Comparison of ENCODE assay signal across 12 cellular contexts in genomic region chr13:40220299-40220935, GRCh38.
DNase-seq lines count a peak whose midpoint lies in the region; ATAC-seq and TF ChIP-seq lines count a peak whose summit lies in the region.
"Had no signal": no experiment of that assay in that cellular context is flagged by ENCODE, and none has a peak within 500 bp of the region (broad histone marks: within the 10 kb centered on the region; RNA-seq: fewer than 3 reads in every experiment).

No MANE protein-coding gene starts in this region.

- BruUV-seq in PC-9 (replicated peaks; lab: Mats Ljungman, UMichigan), result no TSS peak

- POLR2A ChIA-PET in PC-9 (lab: Charles Lee; ENCODE audit: unreplicated experiment), result interaction anchor here (0.6 kb wide), 1 partner anchor 677 kb away, joined by 7 read pairs; no protein-coding TSS in a partner anchor

- peaks cover 7% of the 10 kb centered on the region for H3K79me1 ChIP-seq in trophoblast cell (ENCODE audit: low read length)

- H3K9ac ChIP-seq in KMS-11, result no peak overlapping the region
- H3K9ac ChIP-seq in trophoblast cell (ENCODE audit: low read length), result no peak overlapping the region

- no peak overlapping the region for H4K12ac ChIP-seq in trophoblast cell (ENCODE audit: low read depth, low read length)

- no peaks in the 10 kb centered on the region for H3K9me3 Mint-ChIP-seq in CD4-positive, CD25-positive, alpha-beta regulatory T cell

- H3K4ac ChIP-seq in trophoblast cell (ENCODE audit: low read depth, low read length), result no peak overlapping the region

- DNase-seq in CD4-positive, CD25-positive, alpha-beta regulatory T cell, result peak in 1 of 3 donors; percentile 43
- DNase-seq in breast epithelium (ENCODE audit: low spot score in 2 of 2), result no peak
- peak; percentile 13 to 62 for DNase-seq in trophoblast cell
- DNase-seq in PC-9, result no peak
- no peak for DNase-seq in hypothalamus (lab: John Stamatoyannopoulos, UW)
- no peak for DNase-seq in NCI-H1092 (lab: John Stamatoyannopoulos, UW)
- DNase-seq: anterior cingulate cortex, NCI-H1694 treated with DMSO at 0.1 percent for 48 hours, PC-3, testis had no signal

- H3K27ac ChIP-seq in CD4-positive, CD25-positive, alpha-beta regulatory T cell (ENCODE audit: insufficient read depth, low read length, poor library complexity, severe bottlenecking), result peak overlapping the region; percentile 78
- H3K27ac ChIP-seq in KMS-11 (no peak overlapping the region), breast epithelium (peak overlapping the region; percentile 89), trophoblast cell (ENCODE audit: low read depth, low read length) (no peak overlapping the region), PC-9 (no peak overlapping the region)

- no peaks in the 10 kb centered on the region for H3K27me3 ChIP-seq in CD4-positive, CD25-positive, alpha-beta regulatory T cell (ENCODE audit: control insufficient read depth, insufficient read depth, low read length)
- H3K27me3 ChIP-seq in KMS-11 (ENCODE audit: insufficient read depth, low read depth) (no peaks in the 10 kb centered on the region), breast epithelium (no peaks in the 10 kb centered on the region), trophoblast cell (ENCODE audit: insufficient read depth, low read length) (no peaks in the 10 kb centered on the region), PC-9 (ENCODE audit: insufficient read depth, low read depth) (no peaks in the 10 kb centered on the region)
- H3K27me3 ChIP-seq: testis had no signal

- peak overlapping the region in 2 of 3 donors; percentile 97 to 99 for H3K27ac Mint-ChIP-seq in CD4-positive, CD25-positive, alpha-beta regulatory T cell

- peaks cover 22 to 89% (median 57%) of the 10 kb centered on the region in 4 donors for H3K4me1 Mint-ChIP-seq in CD4-positive, CD25-positive, alpha-beta regulatory T cell

- no peaks in the 10 kb centered on the region for H3K36me3 Mint-ChIP-seq in CD4-positive, CD25-positive, alpha-beta regulatory T cell

- WGBS in trophoblast cell (ENCODE audit: extremely low coverage, insufficient coverage, insufficient read length), result no CpG with 5 or more reads among the region's 12 CpGs

- no peak overlapping the region for H4K8ac ChIP-seq in trophoblast cell (ENCODE audit: low read depth, low read length)

- H2BK12ac ChIP-seq in trophoblast cell (ENCODE audit: low read length), result no peak overlapping the region

- TF ChIP-seq POLR2A in breast epithelium (IDR thresholded peaks at IDR 0.05), result no peak

- H3K4me3 ChIP-seq in CD4-positive, CD25-positive, alpha-beta regulatory T cell (ENCODE audit: low read depth, low read length), result peak overlapping the region; percentile 32
- H3K4me3 ChIP-seq in KMS-11 (IDR thresholded peaks at IDR 0.05; ENCODE audit: insufficient read depth, low read depth, low read length) (no peak overlapping the region), breast epithelium (no peak overlapping the region), trophoblast cell (ENCODE audit: low read depth, low read length) (no peak overlapping the region), PC-9 (no peak overlapping the region)
- H3K4me3 ChIP-seq: testis had no signal

- no peak overlapping the region for H2AK5ac ChIP-seq in trophoblast cell (ENCODE audit: low read length)

- H3K27me3 Mint-ChIP-seq in CD4-positive, CD25-positive, alpha-beta regulatory T cell, result peaks cover 4% of the 10 kb centered on the region

- H3K79me2 ChIP-seq in KMS-11 (ENCODE audit: insufficient read depth, low read depth), result no peaks in the 10 kb centered on the region
- no peaks in the 10 kb centered on the region for H3K79me2 ChIP-seq in trophoblast cell (ENCODE audit: control insufficient read depth, insufficient read depth, low read length, poor library complexity)
- no peaks in the 10 kb centered on the region for H3K79me2 ChIP-seq in PC-9 (ENCODE audit: low read depth)

- H4K91ac ChIP-seq in trophoblast cell (ENCODE audit: low read depth, low read length), result no peak overlapping the region

- H3K36me3 ChIP-seq in CD4-positive, CD25-positive, alpha-beta regulatory T cell (ENCODE audit: control insufficient read depth, insufficient read depth, low read length), result no peaks in the 10 kb centered on the region
- H3K36me3 ChIP-seq in KMS-11 (ENCODE audit: insufficient read depth), result no peaks in the 10 kb centered on the region
- no peaks in the 10 kb centered on the region for H3K36me3 ChIP-seq in breast epithelium
- peaks cover 0 to 2% of the 10 kb centered on the region in 2 experiments for H3K36me3 ChIP-seq in trophoblast cell (ENCODE audit: control insufficient read depth in 1 of 2, insufficient read depth in 2 of 2, low read length in 2 of 2)
- no peaks in the 10 kb centered on the region for H3K36me3 ChIP-seq in PC-9 (ENCODE audit: low read depth)

- no peak for TF ChIP-seq CTCF in KMS-11 (conservative IDR thresholded peaks at IDR 0.05; ENCODE audit: low read depth, low read length)
- no peak for TF ChIP-seq CTCF in breast epithelium (IDR thresholded peaks at IDR 0.05)
- no peak for TF ChIP-seq CTCF in PC-9 (conservative IDR thresholded peaks at IDR 0.05)

- CTCF ChIA-PET in PC-9 (lab: Charles Lee), result no interaction called here

- H2AFZ ChIP-seq in KMS-11 (ENCODE audit: low read depth), result no peak overlapping the region
- no peak overlapping the region for H2AFZ ChIP-seq in trophoblast cell (ENCODE audit: insufficient read depth, low read length, poor library complexity)
- no peak overlapping the region for H2AFZ ChIP-seq in PC-9

- no peak overlapping the region for H2BK5ac ChIP-seq in trophoblast cell (ENCODE audit: low read depth, low read length, poor library complexity)

- no peak overlapping the region for H3K18ac ChIP-seq in trophoblast cell (ENCODE audit: low read length)

- intact Hi-C loops in breast epithelium (cut with DNase I; ENCODE audit: low total_unique reads) (no loop called here), PC-9 (cut with micrococcal nuclease; ENCODE audit: unreplicated experiment) (no loop called here)

- H3K14ac ChIP-seq in trophoblast cell (ENCODE audit: low read length), result no peak overlapping the region

- no peaks in the 10 kb centered on the region for H3K9me2 ChIP-seq in PC-9 (ENCODE audit: insufficient read depth)

- H2BK120ac ChIP-seq in trophoblast cell (ENCODE audit: insufficient read depth, low read length, poor library complexity), result no peak overlapping the region

- H3K4me2 ChIP-seq in KMS-11 (peak overlapping the region; percentile 64; the same call in 1 of the 2 replicates), trophoblast cell (ENCODE audit: low read length) (no peak overlapping the region), PC-9 (no peak overlapping the region)

- no peak overlapping the region for H3K23ac ChIP-seq in trophoblast cell (ENCODE audit: low read length)

- no peaks in the 10 kb centered on the region for H3F3A ChIP-seq in PC-9 (ENCODE audit: insufficient read depth, low read depth)

- peak overlapping the region in 1 of 4 donors; percentile 6 for H3K4me3 Mint-ChIP-seq in CD4-positive, CD25-positive, alpha-beta regulatory T cell

- H4K20me1 ChIP-seq in KMS-11 (ENCODE audit: insufficient read depth) (no peaks in the 10 kb centered on the region), PC-9 (ENCODE audit: insufficient read depth) (no peaks in the 10 kb centered on the region)

- H3K9me3 ChIP-seq in CD4-positive, CD25-positive, alpha-beta regulatory T cell (ENCODE audit: control insufficient read depth in 2 of 2, low read length in 2 of 2), result no peaks in the 10 kb centered on the region
- H3K9me3 ChIP-seq in breast epithelium (no peaks in the 10 kb centered on the region), trophoblast cell (ENCODE audit: insufficient read depth, low read depth, low read length) (no peaks in the 10 kb centered on the region), PC-9 (ENCODE audit: insufficient read depth, low read depth) (no peaks in the 10 kb centered on the region)
- H3K9me3 ChIP-seq: testis had no signal

- peaks cover 46% of the 10 kb centered on the region for H3K4me1 ChIP-seq in CD4-positive, CD25-positive, alpha-beta regulatory T cell (ENCODE audit: control insufficient read depth, insufficient read depth, low read length, poor library complexity, severe bottlenecking)
- H3K4me1 ChIP-seq in KMS-11 (ENCODE audit: low read depth, poor library complexity, severe bottlenecking) (peaks cover 22% of the 10 kb centered on the region), breast epithelium (peaks cover 0 to 23% of the 10 kb centered on the region in 2 donors), trophoblast cell (ENCODE audit: control insufficient read depth in 1 of 2, insufficient read depth in 2 of 2, low read length in 2 of 2) (peaks cover 11 to 12% of the 10 kb centered on the region in 2 experiments), PC-9 (replicated peaks; ENCODE audit: insufficient read depth) (no peaks in the 10 kb centered on the region)

- peak in 1 of 2 donors; percentile 40 for ATAC-seq in CD4-positive, CD25-positive, alpha-beta regulatory T cell (ENCODE audit: low read depth in 2 of 2)
- ATAC-seq in HG03457 (IDR thresholded peaks at IDR 0.05; ENCODE audit: unreplicated experiment), result no peak
- ATAC-seq: PC-3 had no signal

Comparison
In these comparisons a context has a peak if more than half of its experiments do, and no peak if none do; other contexts are left out.
1. DNase-seq: peak in trophoblast cell (2 of 2); none in breast epithelium (0 of 2), PC-9 (0 of 2), hypothalamus (0 of 51) and NCI-H1092 (single experiment).
2. H3K27ac ChIP-seq: peak in CD4-positive, CD25-positive, alpha-beta regulatory T cell (single experiment) and breast epithelium (2 of 2); none in KMS-11 (single experiment), trophoblast cell (single experiment) and PC-9 (single experiment).